ENCODE assay signal across 31 cellular contexts in the genomic region with DNA sequence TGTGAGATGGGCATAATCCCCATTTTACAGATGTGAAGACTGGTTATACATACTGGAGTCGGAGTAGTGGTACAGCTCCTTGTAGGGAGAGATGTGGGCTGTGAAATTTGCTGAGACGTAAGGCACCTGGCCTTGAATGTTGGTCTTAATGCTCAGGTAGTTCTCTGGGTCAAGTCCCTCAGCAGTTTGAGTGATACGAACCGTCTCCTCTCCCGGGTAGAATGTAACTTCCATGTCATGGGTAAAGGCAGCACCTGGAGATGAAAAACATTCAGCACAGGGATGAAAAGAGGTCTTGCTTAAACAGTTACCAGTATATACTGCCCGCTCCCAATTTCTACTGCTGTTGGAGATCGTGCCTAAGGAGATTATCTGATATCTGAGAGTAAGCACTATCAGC. TPM values are rescaled to one million over a fixed set of nuclear protein-coding genes. Genes with fewer than 3 reads are reported as not detected.
A peak's percentile ranks its signal among the peaks of the same experiment; 100 is the strongest.
DNase-seq lines count a peak whose midpoint lies in the region; ATAC-seq and TF ChIP-seq lines count a peak whose summit lies in the region.
"Had no signal": no experiment of that assay in that cellular context is flagged by ENCODE, and none has a peak within 500 bp of the region (broad histone marks: within the 10 kb centered on the region; RNA-seq: fewer than 3 reads in every experiment).

No MANE protein-coding gene starts in this region.

- WGBS in esophagus muscularis mucosa: 94% methylated on average over 7 of the region's 7 CpGs

- H3K27ac ChIP-seq in esophagus muscularis mucosa (replicated peaks in 1 of 4): no peak overlapping the region
- H3K27ac ChIP-seq in osteoblast (ENCODE audit: low read depth, low read length): no peak overlapping the region
- H3K27ac ChIP-seq: 22Rv1; A549; BLaER1; BLaER1 treated with 17β-estradiol and CSF1 and Interleukin-3, amounts not matched to agents 10 nM and 100 nM; C4-2B had no signal

- no peak overlapping the region for H2AFZ ChIP-seq in osteoblast (ENCODE audit: low read length)

- no peak overlapping the region for H3K4me3 ChIP-seq in esophagus muscularis mucosa
- no peak overlapping the region for H3K4me3 ChIP-seq in osteoblast (ENCODE audit: insufficient read depth, low read length)
- H3K4me3 ChIP-seq: A549; BLaER1; BLaER1 treated with 17β-estradiol and CSF1 and Interleukin-3, amounts not matched to agents 10 nM and 100 nM had no signal

- peaks cover 21% of the 10 kb centered on the region for H3K79me2 ChIP-seq in osteoblast (ENCODE audit: insufficient read depth, low read length)

- H3K9me3 ChIP-seq in esophagus muscularis mucosa (no peaks in the 10 kb centered on the region), osteoblast (ENCODE audit: low read depth, low read length) (no peaks in the 10 kb centered on the region)
- H3K9me3 ChIP-seq: A549, BE2C, BLaER1, Caco-2 had no signal

- H3K27me3 ChIP-seq in esophagus muscularis mucosa (no peaks in the 10 kb centered on the region), osteoblast (ENCODE audit: insufficient read depth, low read length) (no peaks in the 10 kb centered on the region)
- H3K27me3 ChIP-seq: BE2C; BLaER1; BLaER1 treated with 17β-estradiol and CSF1 and Interleukin-3, amounts not matched to agents 10 nM and 100 nM had no signal

- intact Hi-C loops in esophagus muscularis mucosa (cut with DNase I): no loop called here

- no peaks in the 10 kb centered on the region for H4K20me1 ChIP-seq in osteoblast (ENCODE audit: insufficient read depth, low read length)
- H4K20me1 ChIP-seq: BLaER1; BLaER1 treated with 17β-estradiol and CSF1 and Interleukin-3, amounts not matched to agents 10 nM and 100 nM had no signal

- no peak for TF ChIP-seq POLR2A in esophagus muscularis mucosa (IDR thresholded peaks at IDR 0.05; ENCODE audit: low read depth)

- no peak overlapping the region for H3K4me2 ChIP-seq in osteoblast (ENCODE audit: insufficient read depth, low read length)
- H3K4me2 ChIP-seq: A549; BLaER1; BLaER1 treated with 17β-estradiol and CSF1 and Interleukin-3, amounts not matched to agents 10 nM and 100 nM had no signal

- no peak for ATAC-seq in GM21526 (IDR thresholded peaks at IDR 0.05; ENCODE audit: low FRiP score, unreplicated experiment)
- ATAC-seq: A549; CD8-positive, alpha-beta T cell had no signal

- TF ChIP-seq CTCF in esophagus muscularis mucosa (IDR thresholded peaks at IDR 0.05): no peak
- TF ChIP-seq CTCF in osteoblast (IDR thresholded peaks at IDR 0.05; ENCODE audit: extremely low read depth, low read depth, low read length): no peak

- no peak for TF ChIP-seq EP300 in esophagus muscularis mucosa (IDR thresholded peaks at IDR 0.05)

- H3K4me1 ChIP-seq in esophagus muscularis mucosa (peaks cover 26 to 43% (median 38%) of the 10 kb centered on the region in 4 donors), osteoblast (ENCODE audit: insufficient read depth, low read length) (peaks cover 22% of the 10 kb centered on the region)
- H3K4me1 ChIP-seq: BE2C, Caco-2 had no signal

- DNase-seq in esophagus muscularis mucosa (ENCODE audit: extremely low spot score) (peak; percentile 53), osteoblast (ENCODE audit: insufficient read length, low spot score, missing footprints) (peak; percentile 53), HUDEP-2 (lab: John Stamatoyannopoulos, UW; ENCODE audit: unreplicated experiment in 76 of 76) (no peak)
- DNase-seq: 8988T; ACHN; AML-193; BE2C; C1 segment of cervical spinal cord; Caco-2; Calu3; CD4-positive, alpha-beta memory T cell; CD4-positive, alpha-beta T cell; CD4-positive, CD25-positive, alpha-beta regulatory T cell; CD8-positive, alpha-beta memory T cell; CD8-positive, alpha-beta T cell; COR-L47; DMS 273 treated with DMSO at 0.1 percent for 48 hours; DMS153; DMS53; DMS79; DMS79 treated with DMSO at 0.1 percent for 48 hours; DND-41; EL had no signal

- peaks cover 11 to 63% (median 61%) of the 10 kb centered on the region in 4 donors for H3K36me3 ChIP-seq in esophagus muscularis mucosa
- peaks cover 54% of the 10 kb centered on the region for H3K36me3 ChIP-seq in osteoblast (ENCODE audit: insufficient read depth, low read length)
- H3K36me3 ChIP-seq: BE2C had no signal

RNA-seq across cellular contexts. Expression of gene NID2, which starts 28.3 kb away (rescaled TPM):
- total RNA-seq in esophagus muscularis mucosa (10 to 100 TPM; 40.4 to 77.2 (median 57.5) TPM), osteoblast (138 and 141 TPM in 2 replicates)
- total RNA-seq: A172; B cell; Calu3; CD4-positive, alpha-beta memory T cell; CD4-positive, CD25-positive, alpha-beta regulatory T cell; CD8-positive, alpha-beta memory T cell; CD8-positive, alpha-beta T cell had no signal

RNA-seq across cellular contexts. Expression of gene RTRAF, which starts 51.3 kb away (rescaled TPM):
- total RNA-seq in esophagus muscularis mucosa (100 to 1,000 TPM in 1 of 4 donors, 10 to 100 TPM in 3; 66.4 to 122 (median 70.1) TPM), osteoblast (53.2 and 63.6 TPM in 2 replicates)

Comparison
In these comparisons a context has a peak if more than half of its experiments do, and no peak if none do; other contexts are left out.
1. DNase-seq: peak in esophagus muscularis mucosa (single experiment) and osteoblast (single experiment); none in HUDEP-2 (0 of 76).